8 cellular contexts compared by ENCODE assay signal in the genomic region with DNA sequence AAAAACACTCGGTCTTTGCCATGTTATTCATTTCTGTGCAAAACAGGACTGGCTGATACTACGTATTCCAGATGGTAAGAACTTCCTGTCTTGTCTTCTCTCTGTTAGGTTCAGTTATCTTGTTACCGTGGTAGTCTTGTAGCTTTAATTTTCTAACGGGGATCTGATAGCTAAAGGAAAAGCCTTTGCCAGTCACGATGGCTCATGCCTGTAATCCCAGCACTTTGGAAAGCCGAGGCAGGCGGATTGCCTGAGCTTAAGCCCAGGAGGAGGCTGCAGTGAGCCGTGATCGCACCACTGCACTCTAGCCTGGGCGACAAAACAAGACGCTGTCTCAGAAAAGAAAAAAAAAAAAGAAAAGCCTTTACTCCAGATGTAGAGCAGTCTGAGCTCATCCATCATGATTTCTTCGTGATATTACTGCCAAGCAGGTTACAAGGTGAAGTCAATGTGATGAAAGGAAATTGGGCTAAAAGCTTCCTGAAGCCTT. TPM values are rescaled to one million over a fixed set of nuclear protein-coding genes. Genes with fewer than 3 reads are reported as not detected.
DNase-seq lines count a peak whose midpoint lies in the region; ATAC-seq, FAIRE-seq and TF ChIP-seq lines count a peak whose summit lies in the region.

No MANE protein-coding gene starts in this region.

- H3K4me3 Mint-ChIP-seq in T-helper 2 cell treated with Interferon-gamma antibody and Interleukin-4, amounts not matched to agents 5 μg/mL and 100 μg/mL, for 36 hours: peak overlapping the region; percentile 76

- no peak for DNase-seq in T-helper 2 cell treated with Interferon-gamma antibody and Interleukin-4, amounts not matched to agents 5 μg/mL and 100 μg/mL, for 36 hours (ENCODE audit: low spot score)
- DNase-seq in fibroblast of mammary gland (ENCODE audit: low read depth) (peak; percentile 57), pancreas (no peak), NCI-H1105 (lab: John Stamatoyannopoulos, UW) (no peak)

- no peaks in the 10 kb centered on the region for H3K9me3 Mint-ChIP-seq in T-helper 2 cell treated with Interferon-gamma antibody and Interleukin-4, amounts not matched to agents 5 μg/mL and 100 μg/mL, for 36 hours

- TF ChIP-seq CTCF in fibroblast of mammary gland (conservative IDR thresholded peaks at IDR 0.05; ENCODE audit: control insufficient read depth, insufficient read depth, low read depth, low read length): peak; percentile 1
- no peak for TF ChIP-seq CTCF in pancreas (IDR thresholded peaks at IDR 0.05)

- no peak overlapping the region for H3K27ac ChIP-seq in pancreas

- H3K27ac Mint-ChIP-seq in T-helper 2 cell treated with Interferon-gamma antibody and Interleukin-4, amounts not matched to agents 5 μg/mL and 100 μg/mL, for 36 hours: peak overlapping the region; percentile 70

- H3K27me3 Mint-ChIP-seq in T-helper 2 cell treated with Interferon-gamma antibody and Interleukin-4, amounts not matched to agents 5 μg/mL and 100 μg/mL, for 36 hours (ENCODE audit: low read depth): no peaks in the 10 kb centered on the region

- peaks cover 10% of the 10 kb centered on the region for H3K4me1 Mint-ChIP-seq in T-helper 2 cell treated with Interferon-gamma antibody and Interleukin-4, amounts not matched to agents 5 μg/mL and 100 μg/mL, for 36 hours (ENCODE audit: low read depth)

- H3K9me3 ChIP-seq in ES-I3 (ENCODE audit: control insufficient read depth, insufficient read depth, low read length): no peaks in the 10 kb centered on the region
- H3K9me3 ChIP-seq in pancreas: no peaks in the 10 kb centered on the region

- H3K9ac ChIP-seq in ES-I3 (ENCODE audit: low read depth, low read length): peak overlapping the region; percentile 37; the same call in 1 of the 2 replicates

- H3K4me1 ChIP-seq in ES-I3 (ENCODE audit: insufficient read depth, low read length): peaks cover 14% of the 10 kb centered on the region
- no peaks in the 10 kb centered on the region for H3K4me1 ChIP-seq in pancreas

- intact Hi-C loops in pancreas (cut with DNase I): loop anchor here in 1 of 3 donors (10.0 kb wide), 1 partner anchor 344 kb away; a partner anchor contains a TSS

- no peaks in the 10 kb centered on the region for H3K36me3 ChIP-seq in ES-I3 (ENCODE audit: insufficient read depth, low read length)
- no peaks in the 10 kb centered on the region for H3K36me3 ChIP-seq in pancreas

- FAIRE-seq in pancreas (lab: Jason Lieb, UNC): no peak

- H3K27me3 ChIP-seq in pancreas: no peaks in the 10 kb centered on the region

- H3K4me3 ChIP-seq in fibroblast of mammary gland (ENCODE audit: control insufficient read depth, low read depth, low read length): no peak overlapping the region
- no peak overlapping the region for H3K4me3 ChIP-seq in pancreas

- no peaks in the 10 kb centered on the region for H3K36me3 Mint-ChIP-seq in T-helper 2 cell treated with Interferon-gamma antibody and Interleukin-4, amounts not matched to agents 5 μg/mL and 100 μg/mL, for 36 hours (ENCODE audit: low read depth)

- 29 to 38% methylated on average over 12 of the region's 12 CpGs for WGBS in pancreas, 2 donors

- ATAC-seq in pancreas (peak in 3 of 4 donors; percentile 17 to 59 (median 25)), GM19023 (IDR thresholded peaks at IDR 0.05; ENCODE audit: unreplicated experiment) (no peak), GM21515 (IDR thresholded peaks at IDR 0.05; ENCODE audit: unreplicated experiment) (no peak), GM18519 (IDR thresholded peaks at IDR 0.05; ENCODE audit: low FRiP score, unreplicated experiment) (no peak)

RNA-seq across cellular contexts. Expression of a gene that starts 11.1 kb away (rescaled TPM):
- total RNA-seq in pancreas: 10 to 100 TPM; 10.8 to 27.0 (median 19.8) TPM
- 10 to 100 TPM; 47.0 to 47.1 TPM for polyA plus RNA-seq in pancreas

RNA-seq across cellular contexts. Expression of a gene that starts 36.3 kb away (rescaled TPM):
- 10 to 100 TPM; 21.2 to 38.6 (median 24.8) TPM for total RNA-seq in pancreas
- 1 to 10 TPM; 6.2 to 7.8 TPM for polyA plus RNA-seq in pancreas

Comparison
In these comparisons a context has a peak if more than half of its experiments do, and no peak if none do; other contexts are left out.
1. ATAC-seq: peak in pancreas (3 of 4); none in GM19023 (single experiment), GM21515 (single experiment) and GM18519 (single experiment).